ENCODE assay signal across 8 cellular contexts in the genomic region with DNA sequence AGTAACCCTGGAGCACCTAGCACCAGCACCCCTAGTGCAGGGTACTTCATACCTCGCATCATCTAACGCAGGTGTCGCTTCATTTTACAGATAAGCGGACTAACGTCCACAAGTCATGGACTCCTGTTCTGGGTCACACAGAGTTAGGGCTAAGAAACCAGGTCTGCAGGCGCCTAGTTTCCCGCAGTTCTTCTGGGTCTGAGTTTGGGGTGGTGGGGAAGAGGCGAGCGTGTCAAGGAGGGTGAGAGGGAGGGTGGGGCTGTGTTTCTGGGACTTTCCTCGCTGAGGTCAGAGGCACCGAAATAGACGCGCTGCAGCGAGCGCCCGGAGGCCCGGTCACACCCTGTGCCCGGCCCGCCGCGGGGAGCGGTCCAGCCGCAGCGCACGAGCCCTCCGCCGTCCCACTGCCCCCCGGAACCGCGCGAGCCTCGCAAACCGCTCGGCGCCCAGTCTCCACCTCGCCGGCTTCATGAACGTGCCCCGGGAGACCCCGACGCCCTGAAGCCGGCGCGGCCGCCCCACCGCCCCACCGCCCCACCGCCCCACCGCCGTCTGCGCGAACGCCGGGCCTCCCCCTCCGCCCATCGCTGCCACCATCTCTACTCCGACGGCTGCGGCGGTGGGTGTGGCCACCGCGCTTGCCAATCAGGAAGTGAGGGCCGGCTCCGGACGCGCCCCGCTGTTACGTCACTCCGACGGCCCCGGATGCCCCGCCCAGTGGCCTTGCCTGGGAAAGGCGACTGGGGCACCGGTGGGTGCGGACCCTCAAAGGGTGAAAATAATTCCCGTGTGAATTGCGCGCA. TPM values are rescaled to one million over a fixed set of nuclear protein-coding genes. Genes with fewer than 3 reads are reported as not detected.
A peak's percentile ranks its signal among the peaks of the same experiment; 100 is the strongest.
DNase-seq lines count a peak whose midpoint lies in the region; ATAC-seq, FAIRE-seq and TF ChIP-seq lines count a peak whose summit lies in the region.

No MANE protein-coding gene starts in this region.

- no peaks in the 10 kb centered on the region for H3K79me2 ChIP-seq in HepG2 (ENCODE audit: insufficient read depth, low read length)

- TF ChIP-seq RAD21 in HepG2 (CRISPR knock-in tag; IDR thresholded peaks at IDR 0.05) = no peak

- no peak; a peak in 1 of 4 replicates for TF ChIP-seq POLR2A in HepG2 (IDR thresholded peaks at IDR 0.05; ENCODE audit: insufficient read depth in 1 of 2, low read depth in 2 of 2, low read length in 2 of 2)

- peak overlapping the region; percentile 95 for H3K4me2 ChIP-seq in HepG2 (ENCODE audit: low read depth, low read length)

- TF ChIP-seq EP300 in HepG2 (IDR thresholded peaks at IDR 0.05; ENCODE audit: low read depth in 2 of 2, low read length in 2 of 2) (no peak), HepG2 (CRISPR knock-in tag; IDR thresholded peaks at IDR 0.05; ENCODE audit: borderline replicate concordance) (no peak)

- TF ChIP-seq CTCF in AG09309 (IDR thresholded peaks at IDR 0.05; ENCODE audit: control insufficient read depth, insufficient read depth, low read depth, low read length, missing control alignments) = no peak
- TF ChIP-seq CTCF in HepG2 (CRISPR knock-in tag; IDR thresholded peaks at IDR 0.05) = no peak

- H4K20me1 ChIP-seq in HepG2 (ENCODE audit: insufficient read depth, low read length) = no peaks in the 10 kb centered on the region

- H3K4me3 ChIP-seq in AG09309 (ENCODE audit: control insufficient read depth, low read depth, low read length) (peak overlapping the region; percentile 32), HepG2 (replicated peaks in 1 of 3; ENCODE audit: insufficient read depth in 1 of 3, low read depth in 2 of 3, low read length in 3 of 3) (peak overlapping the region; percentile 51 to 72 (median 61))

- POLR2A ChIA-PET in HepG2 (lab: Yijun Ruan, JAX) = interaction anchor here (1.0 kb wide), 1 partner anchor 39 kb away, joined by 3 read pairs; no protein-coding TSS in a partner anchor

- DNase-seq in AG09309 (ENCODE audit: low read depth) (no peak), NCI-H510A (lab: John Stamatoyannopoulos, UW) (peak; percentile 78), dedifferentiated amniotic fluid mesenchymal stem cell (ENCODE audit: extremely low spot score) (peak; percentile 77), HepG2 (ENCODE audit: low spot score) (peak; percentile 53)
- peak; percentile 58 to 76 for DNase-seq in activated CD4-positive, alpha-beta T cell treated with anti-CD3 and anti-CD28 coated beads, Interleukin-2, amount 50 U/mL, for 24 hours (ENCODE audit: low read depth in 1 of 2, low spot score in 1 of 2)
- peak; percentile 78 to 81 for DNase-seq in stimulated activated CD4-positive, alpha-beta T cell treated with anti-CD3 and anti-CD28 coated beads, Interleukin-2, amount 100 ng/mL, for 48 hours

- H3K36me3 ChIP-seq in HepG2 (replicated peaks in 1 of 2; ENCODE audit: control insufficient read depth in 1 of 2, insufficient read depth in 2 of 2, low read length in 2 of 2) = no peaks in the 10 kb centered on the region

- H2AFZ ChIP-seq in HepG2 (ENCODE audit: low read length) = peak overlapping the region; percentile 70

- FAIRE-seq in HepG2 (lab: Jason Lieb, UNC) = no peak

- no peak overlapping the region for H3K27ac ChIP-seq in HepG2 (ENCODE audit: extremely low read length, insufficient read depth, low read length)

- intact Hi-C loops in HepG2 (cut with micrococcal nuclease; ENCODE audit: unreplicated experiment) = loop anchor here (5.0 to 10.0 kb wide), 2 partner anchors 97 to 265 kb away; a partner anchor contains a TSS

- peaks cover 1 to 6% of the 10 kb centered on the region in 2 experiments; a peak in 1 of 5 replicates for H3K27me3 ChIP-seq in HepG2 (ENCODE audit: control insufficient read depth in 1 of 2, insufficient read depth in 2 of 2, low read length in 2 of 2)

- ATAC-seq in GM18909 (IDR thresholded peaks at IDR 0.05; ENCODE audit: poor library complexity, unreplicated experiment) = peak; percentile 72
- peak; percentile 57 for ATAC-seq in HG03139 (IDR thresholded peaks at IDR 0.05; ENCODE audit: unreplicated experiment)
- peak; percentile 63 for ATAC-seq in HepG2

- in situ Hi-C loops in HepG2 (cut with HindIII; ENCODE audit: extremely low pct_ligation_motif_present, low pct_unique_long_range_greater_than_20kb) = loop anchor here (5.0 kb wide), 1 partner anchor 42 kb away; no protein-coding TSS in a partner anchor

- peaks cover 50% of the 10 kb centered on the region for H3K4me1 ChIP-seq in HepG2 (ENCODE audit: insufficient read depth, low read length)

- peak overlapping the region; percentile 29; the same call in 1 of the 2 replicates for H3K9ac ChIP-seq in HepG2 (ENCODE audit: insufficient read depth, low read depth, low read length)

- H3K9me3 ChIP-seq in HepG2 (ENCODE audit: low read length) = no peaks in the 10 kb centered on the region

- BruUV-seq in HepG2 (replicated peaks; lab: Mats Ljungman, UMichigan) = no TSS peak

- CTCF ChIA-PET in HepG2 (lab: Yijun Ruan, JAX; ENCODE audit: low intra/inter-chr PET ratio, low total read pairs) = interaction anchor here (1.0 kb wide), 1 partner anchor 16 kb away, joined by 4 read pairs; no protein-coding TSS in a partner anchor

- WGBS in HepG2 (ENCODE audit: low lambda C conversion rate) = 7% methylated on average over 26 of the region's 78 CpGs

RNA-seq across cellular contexts. Expression of a gene that starts 12.3 kb away (rescaled TPM):
- total RNA-seq in HepG2 (2016; rRNA removed; fragmentation: Illumina TruSeq; extraction: Trizol) = 6.1 and 13.2 TPM in 2 replicates
- 2.7 and 3.0 TPM in 2 replicates for total RNA-seq in HepG2 (2016; cell fraction: cytosol; rRNA removed; fragmentation: Illumina TruSeq; extraction: Trizol; ENCODE audit: low read depth)
- total RNA-seq in HepG2 (2016; cell fraction: insoluble cytoplasmic fraction; rRNA removed; fragmentation: Illumina TruSeq; extraction: Trizol) = 7.4 and 12.7 TPM in 2 replicates
- total RNA-seq in HepG2 (2016; cell fraction: membrane; rRNA removed; fragmentation: Illumina TruSeq; extraction: Trizol) = 3.2 and 3.3 TPM in 2 replicates
- 8.4 and 10.6 TPM in 2 replicates for total RNA-seq in HepG2 (2016; cell fraction: nucleus; rRNA removed; fragmentation: Illumina TruSeq; extraction: Trizol)
- polyA plus RNA-seq in HepG2 (2011; rRNA removed) = 12.9 and 21.8 TPM in 2 replicates
- polyA plus RNA-seq in HepG2 (2011; cell fraction: cytosol; rRNA removed) = 18.2 and 23.3 TPM in 2 replicates
- polyA plus RNA-seq in HepG2 (2011; cell fraction: nucleus; rRNA removed) = 6.3 and 11.3 TPM in 2 replicates
- polyA plus RNA-seq in HepG2 (2012) = 10.8 and 16.9 TPM in 2 replicates
- 2.0 and 3.3 TPM in 2 replicates for polyA plus RNA-seq in HepG2 (2016; cell fraction: cytosol; fragmentation: Illumina TruSeq; extraction: Trizol; ENCODE audit: low read depth)
- 5.6 and 6.9 TPM in 2 replicates for polyA plus RNA-seq in HepG2 (2016; cell fraction: insoluble cytoplasmic fraction; fragmentation: Illumina TruSeq; extraction: Trizol; ENCODE audit: low read depth)
- 3.2 and 3.9 TPM in 2 replicates for polyA plus RNA-seq in HepG2 (2016; cell fraction: membrane; fragmentation: Illumina TruSeq; extraction: Trizol; ENCODE audit: low read depth)
- polyA plus RNA-seq in HepG2 (2016; cell fraction: nucleus; fragmentation: Illumina TruSeq; extraction: Trizol; ENCODE audit: insufficient read depth, low read depth) = 12.0 and 16.6 TPM in 2 replicates
- polyA minus RNA-seq in HepG2 (2011; rRNA and poly(A)+ RNA removed; ENCODE audit: low replicate concordance) = 7.1 and 42.2 TPM in 2 replicates
- polyA minus RNA-seq in HepG2 (2011; cell fraction: cytosol; rRNA and poly(A)+ RNA removed) = 4.4 and 7.3 TPM in 2 replicates
- 1.3 and 1.4 TPM in 2 replicates for polyA minus RNA-seq in HepG2 (2011; cell fraction: nucleus; rRNA and poly(A)+ RNA removed)

RNA-seq across cellular contexts. Expression of a gene that starts 24.7 kb away (rescaled TPM):
- not detected in 2 replicates for total RNA-seq in HepG2 (2016; rRNA removed; fragmentation: Illumina TruSeq; extraction: Trizol)
- not detected in 2 replicates for total RNA-seq in HepG2 (2016; cell fraction: cytosol; rRNA removed; fragmentation: Illumina TruSeq; extraction: Trizol; ENCODE audit: low read depth)
- total RNA-seq in HepG2 (2016; cell fraction: insoluble cytoplasmic fraction; rRNA removed; fragmentation: Illumina TruSeq; extraction: Trizol) = not detected in 2 replicates
- not detected in 2 replicates for total RNA-seq in HepG2 (2016; cell fraction: membrane; rRNA removed; fragmentation: Illumina TruSeq; extraction: Trizol)
- not detected in 2 replicates for total RNA-seq in HepG2 (2016; cell fraction: nucleus; rRNA removed; fragmentation: Illumina TruSeq; extraction: Trizol)
- polyA plus RNA-seq in HepG2 (2011; rRNA removed) = 0.04 TPM in 1 of 2 replicates, not detected in the other
- polyA plus RNA-seq in HepG2 (2011; cell fraction: cytosol; rRNA removed) = 0.01 and 0.04 TPM in 2 replicates
- polyA plus RNA-seq in HepG2 (2011; cell fraction: nucleus; rRNA removed) = 0.14 and 0.33 TPM in 2 replicates
- polyA plus RNA-seq in HepG2 (2012) = not detected in 2 replicates
- polyA plus RNA-seq in HepG2 (2016; cell fraction: cytosol; fragmentation: Illumina TruSeq; extraction: Trizol; ENCODE audit: low read depth) = not detected in 2 replicates
- not detected in 2 replicates for polyA plus RNA-seq in HepG2 (2016; cell fraction: insoluble cytoplasmic fraction; fragmentation: Illumina TruSeq; extraction: Trizol; ENCODE audit: low read depth)
- not detected in 2 replicates for polyA plus RNA-seq in HepG2 (2016; cell fraction: membrane; fragmentation: Illumina TruSeq; extraction: Trizol; ENCODE audit: low read depth)
- not detected in 2 replicates for polyA plus RNA-seq in HepG2 (2016; cell fraction: nucleus; fragmentation: Illumina TruSeq; extraction: Trizol; ENCODE audit: insufficient read depth, low read depth)
- 0.33 TPM in 1 of 2 replicates, not detected in the other for polyA minus RNA-seq in HepG2 (2011; rRNA and poly(A)+ RNA removed; ENCODE audit: low replicate concordance)
- not detected in 2 replicates for polyA minus RNA-seq in HepG2 (2011; cell fraction: cytosol; rRNA and poly(A)+ RNA removed)
- polyA minus RNA-seq in HepG2 (2011; cell fraction: nucleus; rRNA and poly(A)+ RNA removed) = not detected in 2 replicates

RNA-seq across cellular contexts. Expression of a gene that starts 55.8 kb away (rescaled TPM):
- 2.6 and 2.7 TPM in 2 replicates for total RNA-seq in HepG2 (2016; rRNA removed; fragmentation: Illumina TruSeq; extraction: Trizol)
- total RNA-seq in HepG2 (2016; cell fraction: cytosol; rRNA removed; fragmentation: Illumina TruSeq; extraction: Trizol; ENCODE audit: low read depth) = 1.9 and 2.6 TPM in 2 replicates
- 3.1 and 3.5 TPM in 2 replicates for total RNA-seq in HepG2 (2016; cell fraction: insoluble cytoplasmic fraction; rRNA removed; fragmentation: Illumina TruSeq; extraction: Trizol)
- 1.6 and 2.4 TPM in 2 replicates for total RNA-seq in HepG2 (2016; cell fraction: membrane; rRNA removed; fragmentation: Illumina TruSeq; extraction: Trizol)
- total RNA-seq in HepG2 (2016; cell fraction: nucleus; rRNA removed; fragmentation: Illumina TruSeq; extraction: Trizol) = 3.0 and 6.6 TPM in 2 replicates
- polyA plus RNA-seq in HepG2 (2011; rRNA removed) = 1.0 and 1.2 TPM in 2 replicates
- polyA plus RNA-seq in HepG2 (2011; cell fraction: cytosol; rRNA removed) = 0.52 and 0.72 TPM in 2 replicates
- 7.0 and 8.3 TPM in 2 replicates for polyA plus RNA-seq in HepG2 (2011; cell fraction: nucleus; rRNA removed)
- 4.7 and 7.3 TPM in 2 replicates for polyA plus RNA-seq in HepG2 (2012)
- polyA plus RNA-seq in HepG2 (2016; cell fraction: cytosol; fragmentation: Illumina TruSeq; extraction: Trizol; ENCODE audit: low read depth) = 0.24 and 0.35 TPM in 2 replicates
- 3.9 and 4.0 TPM in 2 replicates for polyA plus RNA-seq in HepG2 (2016; cell fraction: insoluble cytoplasmic fraction; fragmentation: Illumina TruSeq; extraction: Trizol; ENCODE audit: low read depth)
- 0.32 and 0.57 TPM in 2 replicates for polyA plus RNA-seq in HepG2 (2016; cell fraction: membrane; fragmentation: Illumina TruSeq; extraction: Trizol; ENCODE audit: low read depth)
- 12.2 and 16.8 TPM in 2 replicates for polyA plus RNA-seq in HepG2 (2016; cell fraction: nucleus; fragmentation: Illumina TruSeq; extraction: Trizol; ENCODE audit: insufficient read depth, low read depth)
- polyA minus RNA-seq in HepG2 (2011; rRNA and poly(A)+ RNA removed; ENCODE audit: low replicate concordance) = 3.1 and 6.5 TPM in 2 replicates
- polyA minus RNA-seq in HepG2 (2011; cell fraction: cytosol; rRNA and poly(A)+ RNA removed) = 3.1 and 3.7 TPM in 2 replicates
- polyA minus RNA-seq in HepG2 (2011; cell fraction: nucleus; rRNA and poly(A)+ RNA removed) = 5.1 and 5.3 TPM in 2 replicates
